22 cellular contexts compared by ENCODE assay signal in genomic region chr18:62543021-62543420, GRCh38.
"Had no signal": no experiment of that assay in that cellular context is flagged by ENCODE, and none has a peak within 500 bp of the region (broad histone marks: within the 10 kb centered on the region; RNA-seq: fewer than 3 reads in every experiment).

No MANE protein-coding gene starts in this region.

- H3K27me3 Mint-ChIP-seq: naive B cell; stimulated activated memory B cell treated with anti-CD40 and anti-IgM and Interleukin-4, amounts not matched to agents 10 μg/mL and 1 μg/mL and 100 μg/mL, for 72 hours had no signal

- H3K9me3 Mint-ChIP-seq: naive B cell; nephron progenitor cell; stimulated activated memory B cell treated with anti-CD40 and anti-IgM and Interleukin-4, amounts not matched to agents 10 μg/mL and 1 μg/mL and 100 μg/mL, for 72 hours had no signal

- H3K27me3 ChIP-seq: dorsolateral prefrontal cortex, left lung, spleen, stomach, transverse colon had no signal

- H2AFZ ChIP-seq: parathyroid adenoma had no signal

- DNase-seq: dorsolateral prefrontal cortex; effector CD8-positive, alpha-beta T cell; islet precursor cell; left lung; naive B cell; nephron progenitor cell; psoas muscle; retina; spleen; stimulated activated CD4-positive, alpha-beta T cell treated with anti-CD3 and anti-CD28 coated beads, Interleukin-15, amount 100 ng/mL, for 24 hours; stimulated activated CD4-positive, alpha-beta T cell treated with anti-CD3 and anti-CD28 coated beads, Interleukin-1b, Interleukin-23, amount 100 ng/mL, for 48 hours; stimulated activated CD4-positive, alpha-beta T cell treated with anti-CD3 and anti-CD28 coated beads, Interleukin-4, amount 100 ng/mL, for 24 hours; stomach; substantia nigra; transverse colon had no signal

- H3K9me3 ChIP-seq: left lung, psoas muscle, spleen, stomach, thoracic aorta, transverse colon had no signal

- H3K4me1 ChIP-seq: parathyroid adenoma, psoas muscle had no signal

- H3K27ac Mint-ChIP-seq: naive B cell; nephron progenitor cell; stimulated activated memory B cell treated with anti-CD40 and anti-IgM and Interleukin-4, amounts not matched to agents 10 μg/mL and 1 μg/mL and 100 μg/mL, for 72 hours had no signal

- H3K27ac ChIP-seq: coronary artery, dorsolateral prefrontal cortex, left lung, parathyroid adenoma, psoas muscle, spleen, stomach, thoracic aorta, transverse colon had no signal

- ATAC-seq: esophagus mucosa; left lung; sciatic nerve; stimulated activated memory B cell treated with anti-CD40 and anti-IgM and Interleukin-4, amounts not matched to agents 10 μg/mL and 1 μg/mL and 100 μg/mL, for 72 hours had no signal

- H3K4me3 ChIP-seq: coronary artery, dorsolateral prefrontal cortex, left lung, lung, psoas muscle, spleen, stomach, thoracic aorta, transverse colon had no signal

- H3K4me3 Mint-ChIP-seq: nephron progenitor cell; stimulated activated memory B cell treated with anti-CD40 and anti-IgM and Interleukin-4, amounts not matched to agents 10 μg/mL and 1 μg/mL and 100 μg/mL, for 72 hours had no signal
